2 cellular contexts compared by ENCODE assay signal in the genomic region with DNA sequence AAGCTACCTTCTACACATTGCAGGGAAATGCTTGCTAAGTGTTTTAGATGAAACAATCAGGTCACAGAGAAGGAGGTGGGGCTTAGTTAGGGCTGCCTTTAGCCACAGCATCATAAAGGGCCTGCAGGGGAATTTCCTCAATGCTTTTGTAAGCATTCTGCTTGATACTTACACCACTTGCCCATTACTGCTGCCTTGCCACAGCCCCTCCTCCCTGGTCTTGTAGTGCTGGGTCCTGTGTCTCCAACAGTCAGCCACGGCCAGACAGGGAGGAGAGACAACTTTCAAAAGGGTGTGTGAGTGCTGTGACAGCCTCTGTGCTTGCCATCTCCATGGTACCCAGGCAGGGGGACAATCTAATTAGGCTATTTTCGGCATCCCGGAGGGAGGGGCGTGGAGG.
TF ChIP-seq lines count a peak whose summit lies in the region.

No MANE protein-coding gene starts in this region.

TF ChIP-seq in GM23338, 12 proteins besides CTCF, POLR2A, EP300 and RAD21 (continues in another document):
- TF ChIP-seq, protein P1, sequence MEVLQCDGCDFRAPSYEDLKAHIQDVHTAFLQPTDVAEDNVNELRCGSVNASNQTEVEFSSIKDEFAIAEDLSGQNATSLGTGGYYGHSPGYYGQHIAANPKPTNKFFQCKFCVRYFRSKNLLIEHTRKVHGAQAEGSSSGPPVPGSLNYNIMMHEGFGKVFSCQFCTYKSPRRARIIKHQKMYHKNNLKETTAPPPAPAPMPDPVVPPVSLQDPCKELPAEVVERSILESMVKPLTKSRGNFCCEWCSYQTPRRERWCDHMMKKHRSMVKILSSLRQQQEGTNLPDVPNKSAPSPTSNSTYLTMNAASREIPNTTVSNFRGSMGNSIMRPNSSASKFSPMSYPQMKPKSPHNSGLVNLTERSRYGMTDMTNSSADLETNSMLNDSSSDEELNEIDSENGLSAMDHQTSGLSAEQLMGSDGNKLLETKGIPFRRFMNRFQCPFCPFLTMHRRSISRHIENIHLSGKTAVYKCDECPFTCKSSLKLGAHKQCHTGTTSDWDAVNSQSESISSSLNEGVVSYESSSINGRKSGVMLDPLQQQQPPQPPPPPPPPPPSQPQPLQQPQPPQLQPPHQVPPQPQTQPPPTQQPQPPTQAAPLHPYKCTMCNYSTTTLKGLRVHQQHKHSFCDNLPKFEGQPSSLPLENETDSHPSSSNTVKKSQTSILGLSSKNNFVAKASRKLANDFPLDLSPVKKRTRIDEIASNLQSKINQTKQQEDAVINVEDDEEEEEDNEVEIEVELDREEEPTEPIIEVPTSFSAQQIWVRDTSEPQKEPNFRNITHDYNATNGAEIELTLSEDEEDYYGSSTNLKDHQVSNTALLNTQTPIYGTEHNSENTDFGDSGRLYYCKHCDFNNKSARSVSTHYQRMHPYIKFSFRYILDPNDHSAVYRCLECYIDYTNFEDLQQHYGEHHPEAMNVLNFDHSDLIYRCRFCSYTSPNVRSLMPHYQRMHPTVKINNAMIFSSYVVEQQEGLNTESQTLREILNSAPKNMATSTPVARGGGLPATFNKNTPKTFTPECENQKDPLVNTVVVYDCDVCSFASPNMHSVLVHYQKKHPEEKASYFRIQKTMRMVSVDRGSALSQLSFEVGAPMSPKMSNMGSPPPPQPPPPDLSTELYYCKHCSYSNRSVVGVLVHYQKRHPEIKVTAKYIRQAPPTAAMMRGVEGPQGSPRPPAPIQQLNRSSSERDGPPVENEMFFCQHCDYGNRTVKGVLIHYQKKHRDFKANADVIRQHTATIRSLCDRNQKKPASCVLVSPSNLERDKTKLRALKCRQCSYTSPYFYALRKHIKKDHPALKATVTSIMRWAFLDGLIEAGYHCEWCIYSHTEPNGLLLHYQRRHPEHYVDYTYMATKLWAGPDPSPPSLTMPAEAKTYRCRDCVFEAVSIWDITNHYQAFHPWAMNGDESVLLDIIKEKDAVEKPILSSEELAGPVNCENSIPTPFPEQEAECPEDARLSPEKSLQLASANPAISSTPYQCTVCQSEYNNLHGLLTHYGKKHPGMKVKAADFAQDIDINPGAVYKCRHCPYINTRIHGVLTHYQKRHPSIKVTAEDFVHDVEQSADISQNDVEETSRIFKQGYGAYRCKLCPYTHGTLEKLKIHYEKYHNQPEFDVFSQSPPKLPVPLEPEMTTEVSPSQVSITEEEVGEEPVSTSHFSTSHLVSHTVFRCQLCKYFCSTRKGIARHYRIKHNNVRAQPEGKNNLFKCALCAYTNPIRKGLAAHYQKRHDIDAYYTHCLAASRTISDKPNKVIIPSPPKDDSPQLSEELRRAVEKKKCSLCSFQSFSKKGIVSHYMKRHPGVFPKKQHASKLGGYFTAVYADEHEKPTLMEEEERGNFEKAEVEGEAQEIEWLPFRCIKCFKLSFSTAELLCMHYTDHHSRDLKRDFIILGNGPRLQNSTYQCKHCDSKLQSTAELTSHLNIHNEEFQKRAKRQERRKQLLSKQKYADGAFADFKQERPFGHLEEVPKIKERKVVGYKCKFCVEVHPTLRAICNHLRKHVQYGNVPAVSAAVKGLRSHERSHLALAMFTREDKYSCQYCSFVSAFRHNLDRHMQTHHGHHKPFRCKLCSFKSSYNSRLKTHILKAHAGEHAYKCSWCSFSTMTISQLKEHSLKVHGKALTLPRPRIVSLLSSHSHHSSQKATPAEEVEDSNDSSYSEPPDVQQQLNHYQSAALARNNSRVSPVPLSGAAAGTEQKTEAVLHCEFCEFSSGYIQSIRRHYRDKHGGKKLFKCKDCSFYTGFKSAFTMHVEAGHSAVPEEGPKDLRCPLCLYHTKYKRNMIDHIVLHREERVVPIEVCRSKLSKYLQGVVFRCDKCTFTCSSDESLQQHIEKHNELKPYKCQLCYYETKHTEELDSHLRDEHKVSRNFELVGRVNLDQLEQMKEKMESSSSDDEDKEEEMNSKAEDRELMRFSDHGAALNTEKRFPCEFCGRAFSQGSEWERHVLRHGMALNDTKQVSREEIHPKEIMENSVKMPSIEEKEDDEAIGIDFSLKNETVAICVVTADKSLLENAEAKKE (CRISPR knock-in tag; IDR thresholded peaks at IDR 0.05) = no peak
- TF ChIP-seq JUNB (IDR thresholded peaks at IDR 0.05; ENCODE audit: unreplicated experiment) (no peak), EZH2phosphoT487 (IDR thresholded peaks at IDR 0.05; ENCODE audit: unreplicated experiment) (no peak), EZH2 (IDR thresholded peaks at IDR 0.05; ENCODE audit: low read depth, unreplicated experiment) (no peak), ZNF114 (CRISPR knock-in tag; IDR thresholded peaks at IDR 0.05) (no peak), STAT1 (IDR thresholded peaks at IDR 0.05; ENCODE audit: unreplicated experiment) (no peak), POLR2AphosphoS5 (IDR thresholded peaks at IDR 0.05; ENCODE audit: low read depth) (no peak), CREB1 (CRISPR knock-in tag; IDR thresholded peaks at IDR 0.05; ENCODE audit: low read depth) (no peak), ZNF331 (CRISPR knock-in tag; IDR thresholded peaks at IDR 0.05; ENCODE audit: low read depth) (no peak), NANOG (IDR thresholded peaks at IDR 0.05; ENCODE audit: borderline replicate concordance) (no peak)
- TF ChIP-seq, protein P2, sequence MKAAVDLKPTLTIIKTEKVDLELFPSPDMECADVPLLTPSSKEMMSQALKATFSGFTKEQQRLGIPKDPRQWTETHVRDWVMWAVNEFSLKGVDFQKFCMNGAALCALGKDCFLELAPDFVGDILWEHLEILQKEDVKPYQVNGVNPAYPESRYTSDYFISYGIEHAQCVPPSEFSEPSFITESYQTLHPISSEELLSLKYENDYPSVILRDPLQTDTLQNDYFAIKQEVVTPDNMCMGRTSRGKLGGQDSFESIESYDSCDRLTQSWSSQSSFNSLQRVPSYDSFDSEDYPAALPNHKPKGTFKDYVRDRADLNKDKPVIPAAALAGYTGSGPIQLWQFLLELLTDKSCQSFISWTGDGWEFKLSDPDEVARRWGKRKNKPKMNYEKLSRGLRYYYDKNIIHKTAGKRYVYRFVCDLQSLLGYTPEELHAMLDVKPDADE (IDR thresholded peaks at IDR 0.05) = no peak

TF ChIP-seq in H1, 55 proteins besides CTCF, POLR2A, EP300 and RAD21 (continued from another document):
- TF ChIP-seq TAF1 (IDR thresholded peaks at IDR 0.05; ENCODE audit: low read depth, low read length) = no peak
- TF ChIP-seq, protein P3, sequence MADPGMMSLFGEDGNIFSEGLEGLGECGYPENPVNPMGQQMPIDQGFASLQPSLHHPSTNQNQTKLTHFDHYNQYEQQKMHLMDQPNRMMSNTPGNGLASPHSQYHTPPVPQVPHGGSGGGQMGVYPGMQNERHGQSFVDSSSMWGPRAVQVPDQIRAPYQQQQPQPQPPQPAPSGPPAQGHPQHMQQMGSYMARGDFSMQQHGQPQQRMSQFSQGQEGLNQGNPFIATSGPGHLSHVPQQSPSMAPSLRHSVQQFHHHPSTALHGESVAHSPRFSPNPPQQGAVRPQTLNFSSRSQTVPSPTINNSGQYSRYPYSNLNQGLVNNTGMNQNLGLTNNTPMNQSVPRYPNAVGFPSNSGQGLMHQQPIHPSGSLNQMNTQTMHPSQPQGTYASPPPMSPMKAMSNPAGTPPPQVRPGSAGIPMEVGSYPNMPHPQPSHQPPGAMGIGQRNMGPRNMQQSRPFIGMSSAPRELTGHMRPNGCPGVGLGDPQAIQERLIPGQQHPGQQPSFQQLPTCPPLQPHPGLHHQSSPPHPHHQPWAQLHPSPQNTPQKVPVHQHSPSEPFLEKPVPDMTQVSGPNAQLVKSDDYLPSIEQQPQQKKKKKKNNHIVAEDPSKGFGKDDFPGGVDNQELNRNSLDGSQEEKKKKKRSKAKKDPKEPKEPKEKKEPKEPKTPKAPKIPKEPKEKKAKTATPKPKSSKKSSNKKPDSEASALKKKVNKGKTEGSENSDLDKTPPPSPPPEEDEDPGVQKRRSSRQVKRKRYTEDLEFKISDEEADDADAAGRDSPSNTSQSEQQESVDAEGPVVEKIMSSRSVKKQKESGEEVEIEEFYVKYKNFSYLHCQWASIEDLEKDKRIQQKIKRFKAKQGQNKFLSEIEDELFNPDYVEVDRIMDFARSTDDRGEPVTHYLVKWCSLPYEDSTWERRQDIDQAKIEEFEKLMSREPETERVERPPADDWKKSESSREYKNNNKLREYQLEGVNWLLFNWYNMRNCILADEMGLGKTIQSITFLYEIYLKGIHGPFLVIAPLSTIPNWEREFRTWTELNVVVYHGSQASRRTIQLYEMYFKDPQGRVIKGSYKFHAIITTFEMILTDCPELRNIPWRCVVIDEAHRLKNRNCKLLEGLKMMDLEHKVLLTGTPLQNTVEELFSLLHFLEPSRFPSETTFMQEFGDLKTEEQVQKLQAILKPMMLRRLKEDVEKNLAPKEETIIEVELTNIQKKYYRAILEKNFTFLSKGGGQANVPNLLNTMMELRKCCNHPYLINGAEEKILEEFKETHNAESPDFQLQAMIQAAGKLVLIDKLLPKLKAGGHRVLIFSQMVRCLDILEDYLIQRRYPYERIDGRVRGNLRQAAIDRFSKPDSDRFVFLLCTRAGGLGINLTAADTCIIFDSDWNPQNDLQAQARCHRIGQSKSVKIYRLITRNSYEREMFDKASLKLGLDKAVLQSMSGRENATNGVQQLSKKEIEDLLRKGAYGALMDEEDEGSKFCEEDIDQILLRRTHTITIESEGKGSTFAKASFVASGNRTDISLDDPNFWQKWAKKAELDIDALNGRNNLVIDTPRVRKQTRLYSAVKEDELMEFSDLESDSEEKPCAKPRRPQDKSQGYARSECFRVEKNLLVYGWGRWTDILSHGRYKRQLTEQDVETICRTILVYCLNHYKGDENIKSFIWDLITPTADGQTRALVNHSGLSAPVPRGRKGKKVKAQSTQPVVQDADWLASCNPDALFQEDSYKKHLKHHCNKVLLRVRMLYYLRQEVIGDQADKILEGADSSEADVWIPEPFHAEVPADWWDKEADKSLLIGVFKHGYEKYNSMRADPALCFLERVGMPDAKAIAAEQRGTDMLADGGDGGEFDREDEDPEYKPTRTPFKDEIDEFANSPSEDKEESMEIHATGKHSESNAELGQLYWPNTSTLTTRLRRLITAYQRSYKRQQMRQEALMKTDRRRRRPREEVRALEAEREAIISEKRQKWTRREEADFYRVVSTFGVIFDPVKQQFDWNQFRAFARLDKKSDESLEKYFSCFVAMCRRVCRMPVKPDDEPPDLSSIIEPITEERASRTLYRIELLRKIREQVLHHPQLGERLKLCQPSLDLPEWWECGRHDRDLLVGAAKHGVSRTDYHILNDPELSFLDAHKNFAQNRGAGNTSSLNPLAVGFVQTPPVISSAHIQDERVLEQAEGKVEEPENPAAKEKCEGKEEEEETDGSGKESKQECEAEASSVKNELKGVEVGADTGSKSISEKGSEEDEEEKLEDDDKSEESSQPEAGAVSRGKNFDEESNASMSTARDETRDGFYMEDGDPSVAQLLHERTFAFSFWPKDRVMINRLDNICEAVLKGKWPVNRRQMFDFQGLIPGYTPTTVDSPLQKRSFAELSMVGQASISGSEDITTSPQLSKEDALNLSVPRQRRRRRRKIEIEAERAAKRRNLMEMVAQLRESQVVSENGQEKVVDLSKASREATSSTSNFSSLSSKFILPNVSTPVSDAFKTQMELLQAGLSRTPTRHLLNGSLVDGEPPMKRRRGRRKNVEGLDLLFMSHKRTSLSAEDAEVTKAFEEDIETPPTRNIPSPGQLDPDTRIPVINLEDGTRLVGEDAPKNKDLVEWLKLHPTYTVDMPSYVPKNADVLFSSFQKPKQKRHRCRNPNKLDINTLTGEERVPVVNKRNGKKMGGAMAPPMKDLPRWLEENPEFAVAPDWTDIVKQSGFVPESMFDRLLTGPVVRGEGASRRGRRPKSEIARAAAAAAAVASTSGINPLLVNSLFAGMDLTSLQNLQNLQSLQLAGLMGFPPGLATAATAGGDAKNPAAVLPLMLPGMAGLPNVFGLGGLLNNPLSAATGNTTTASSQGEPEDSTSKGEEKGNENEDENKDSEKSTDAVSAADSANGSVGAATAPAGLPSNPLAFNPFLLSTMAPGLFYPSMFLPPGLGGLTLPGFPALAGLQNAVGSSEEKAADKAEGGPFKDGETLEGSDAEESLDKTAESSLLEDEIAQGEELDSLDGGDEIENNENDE (IDR thresholded peaks at IDR 0.05; ENCODE audit: insufficient replicate concordance, low read length) = no peak
- no peak for TF ChIP-seq BCL11A (IDR thresholded peaks at IDR 0.05; ENCODE audit: low read depth in 2 of 2, low read length in 2 of 2)
- no peak for TF ChIP-seq RNF2 (IDR thresholded peaks at IDR 0.05; ENCODE audit: borderline replicate concordance, low read depth, low read length, missing control alignments, poor library complexity, severe bottlenecking)
- no peak for TF ChIP-seq SAP30 (IDR thresholded peaks at IDR 0.05; ENCODE audit: insufficient read depth, insufficient replicate concordance, low read length)
- TF ChIP-seq, protein P4, sequence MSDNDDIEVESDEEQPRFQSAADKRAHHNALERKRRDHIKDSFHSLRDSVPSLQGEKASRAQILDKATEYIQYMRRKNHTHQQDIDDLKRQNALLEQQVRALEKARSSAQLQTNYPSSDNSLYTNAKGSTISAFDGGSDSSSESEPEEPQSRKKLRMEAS (IDR thresholded peaks at IDR 0.05) = no peak
- TF ChIP-seq SP2 (IDR thresholded peaks at IDR 0.05; ENCODE audit: low read length) = no peak
